ENCODE assay signal across 29 cellular contexts in genomic region chr20:12464036-12464435, GRCh38.
"Had no signal": no experiment of that assay in that cellular context is flagged by ENCODE, and none has a peak within 500 bp of the region (broad histone marks: within the 10 kb centered on the region; RNA-seq: fewer than 3 reads in every experiment).

No MANE protein-coding gene starts in this region.

- FAIRE-seq: colon, endometrium, endothelial cell of umbilical vein, frontal cortex had no signal

- H3K4me3 Mint-ChIP-seq: dendritic cell treated with granulocyte-macrophage colony-stimulating factor and Interleukin-4, amounts not matched to agents 40 ng/mL and 50 ng/mL, for 4 days; effector memory CD8-positive, alpha-beta T cell; endodermal cell had no signal

- ATAC-seq: effector memory CD8-positive, alpha-beta T cell; esophagus mucosa; foreskin keratinocyte; gastrocnemius medialis; gastroesophageal sphincter; heart left ventricle; heart right ventricle had no signal

- H3K9me3 Mint-ChIP-seq: endodermal cell had no signal

- H3K27ac Mint-ChIP-seq: dendritic cell treated with granulocyte-macrophage colony-stimulating factor and Interleukin-4, amounts not matched to agents 40 ng/mL and 50 ng/mL, for 4 days; effector memory CD8-positive, alpha-beta T cell; endodermal cell had no signal

- H3K4me1 ChIP-seq: colonic mucosa, esophagus muscularis mucosa, esophagus squamous epithelium, foreskin keratinocyte, gastrocnemius medialis, gastroesophageal sphincter, heart left ventricle, heart right ventricle had no signal

- H3K4me3 ChIP-seq: colonic mucosa, coronary artery, dorsolateral prefrontal cortex, esophagus muscularis mucosa, esophagus squamous epithelium, gastrocnemius medialis, gastroesophageal sphincter, heart left ventricle, heart right ventricle had no signal

- H3K27ac ChIP-seq: colonic mucosa, coronary artery, dorsolateral prefrontal cortex, epithelial cell of prostate, esophagus muscularis mucosa, esophagus squamous epithelium, foreskin keratinocyte, gastrocnemius medialis, gastroesophageal sphincter, heart left ventricle, heart right ventricle had no signal

- H3K27me3 Mint-ChIP-seq: dendritic cell treated with granulocyte-macrophage colony-stimulating factor and Interleukin-4, amounts not matched to agents 40 ng/mL and 50 ng/mL, for 4 days; effector memory CD8-positive, alpha-beta T cell had no signal

- DNase-seq: colonic mucosa; cortex of kidney; dermis blood vessel endothelial cell; dorsolateral prefrontal cortex; effector CD4-positive, alpha-beta T cell; effector CD8-positive, alpha-beta T cell; effector memory CD4-positive, alpha-beta T cell; effector memory CD8-positive, alpha-beta T cell; endodermal cell; erythroblast; esophagus squamous epithelium; foreskin fibroblast; foreskin keratinocyte; foreskin melanocyte; gastrocnemius medialis; glutamatergic neuron; head of caudate nucleus; heart left ventricle; heart right ventricle had no signal

- H3K27me3 ChIP-seq: colonic mucosa, dorsolateral prefrontal cortex, esophagus muscularis mucosa, esophagus squamous epithelium, foreskin keratinocyte, gastrocnemius medialis, gastroesophageal sphincter, heart left ventricle, heart right ventricle had no signal

- H3K36me3 ChIP-seq: colonic mucosa, esophagus muscularis mucosa, esophagus squamous epithelium, gastrocnemius medialis, gastroesophageal sphincter, heart left ventricle, heart right ventricle had no signal

- H3K9me3 ChIP-seq: colonic mucosa, esophagus muscularis mucosa, esophagus squamous epithelium, gastrocnemius medialis, gastroesophageal sphincter had no signal
